Comparison of ENCODE assay signal across 8 cellular contexts in the genomic region with DNA sequence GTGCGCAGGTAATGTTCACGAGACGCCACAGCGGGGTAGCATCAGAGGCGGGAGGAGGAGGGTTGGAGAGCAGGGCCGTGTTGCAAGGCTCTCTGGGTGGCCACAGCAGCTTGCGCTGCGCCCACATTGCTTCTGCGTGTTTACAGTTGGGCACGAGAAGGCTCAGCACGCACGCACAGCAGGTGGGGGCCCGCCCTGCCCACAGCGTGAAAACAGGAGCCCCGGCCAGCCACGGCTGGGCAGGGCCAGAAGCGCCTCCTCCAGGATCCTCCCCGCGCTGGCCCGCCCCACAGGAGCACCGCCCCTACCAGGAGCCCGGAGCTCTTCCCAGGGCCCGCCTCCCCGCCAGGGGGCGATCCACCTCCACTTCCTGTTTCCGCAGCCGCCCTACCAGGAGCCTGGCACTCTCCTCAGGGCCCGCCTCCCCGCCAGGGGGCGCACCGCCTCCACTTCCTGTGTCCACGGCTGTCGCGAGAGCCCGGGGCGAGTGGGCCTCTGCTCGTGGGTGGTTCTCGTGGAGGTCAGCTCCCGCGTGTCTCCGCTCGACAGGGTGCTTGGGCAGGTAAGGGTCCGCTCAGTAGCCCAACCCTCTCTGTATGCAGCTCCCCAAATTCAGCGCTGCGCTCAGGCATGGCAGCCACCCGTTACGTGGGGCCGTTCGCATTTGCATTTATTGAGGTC. TPM values are rescaled to one million over a fixed set of nuclear protein-coding genes. Genes with fewer than 3 reads are reported as not detected.
A peak's percentile ranks its signal among the peaks of the same experiment; 100 is the strongest.
DNase-seq lines count a peak whose midpoint lies in the region; ATAC-seq lines count a peak whose summit lies in the region.

A gene with protein sequence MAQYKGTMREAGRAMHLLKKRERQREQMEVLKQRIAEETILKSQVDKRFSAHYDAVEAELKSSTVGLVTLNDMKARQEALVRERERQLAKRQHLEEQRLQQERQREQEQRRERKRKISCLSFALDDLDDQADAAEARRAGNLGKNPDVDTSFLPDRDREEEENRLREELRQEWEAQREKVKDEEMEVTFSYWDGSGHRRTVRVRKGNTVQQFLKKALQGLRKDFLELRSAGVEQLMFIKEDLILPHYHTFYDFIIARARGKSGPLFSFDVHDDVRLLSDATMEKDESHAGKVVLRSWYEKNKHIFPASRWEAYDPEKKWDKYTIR (plus strand): TSS at position 449 of the 681 bp plus-strand sequence. CDS start 439 bp downstream, outside the sequence.

- ATAC-seq in GM18502 (IDR thresholded peaks at IDR 0.05; ENCODE audit: poor library complexity, unreplicated experiment) (peak; percentile 90), HG02884 (IDR thresholded peaks at IDR 0.05; ENCODE audit: unreplicated experiment) (peak; percentile 83), left lobe of liver (peak; percentile 92)

- DNase-seq in NCI-H2171 (lab: John Stamatoyannopoulos, UW) (peak; percentile 79), dedifferentiated amniotic fluid mesenchymal stem cell (ENCODE audit: extremely low spot score) (peak; percentile 79), left lobe of liver (ENCODE audit: low spot score) (peak; percentile 95), NCI-H1092 (lab: John Stamatoyannopoulos, UW) (no peak)
- DNase-seq in activated CD4-positive, alpha-beta T cell treated with anti-CD3 and anti-CD28 coated beads, Interleukin-2, amount 50 U/mL, for 1 hour: peak; percentile 89
- peak; percentile 85 for DNase-seq in stimulated activated CD4-positive, alpha-beta T cell treated with anti-CD3 and anti-CD28 coated beads, Interleukin-2, amount 100 ng/mL, for 4 hours (ENCODE audit: low read depth)

RNA-seq across cellular contexts. Expression of the gene that starts here (rescaled TPM):
- total RNA-seq in left lobe of liver: 7.3 TPM
